ENCODE assay signal across 17 cellular contexts in the genomic region with DNA sequence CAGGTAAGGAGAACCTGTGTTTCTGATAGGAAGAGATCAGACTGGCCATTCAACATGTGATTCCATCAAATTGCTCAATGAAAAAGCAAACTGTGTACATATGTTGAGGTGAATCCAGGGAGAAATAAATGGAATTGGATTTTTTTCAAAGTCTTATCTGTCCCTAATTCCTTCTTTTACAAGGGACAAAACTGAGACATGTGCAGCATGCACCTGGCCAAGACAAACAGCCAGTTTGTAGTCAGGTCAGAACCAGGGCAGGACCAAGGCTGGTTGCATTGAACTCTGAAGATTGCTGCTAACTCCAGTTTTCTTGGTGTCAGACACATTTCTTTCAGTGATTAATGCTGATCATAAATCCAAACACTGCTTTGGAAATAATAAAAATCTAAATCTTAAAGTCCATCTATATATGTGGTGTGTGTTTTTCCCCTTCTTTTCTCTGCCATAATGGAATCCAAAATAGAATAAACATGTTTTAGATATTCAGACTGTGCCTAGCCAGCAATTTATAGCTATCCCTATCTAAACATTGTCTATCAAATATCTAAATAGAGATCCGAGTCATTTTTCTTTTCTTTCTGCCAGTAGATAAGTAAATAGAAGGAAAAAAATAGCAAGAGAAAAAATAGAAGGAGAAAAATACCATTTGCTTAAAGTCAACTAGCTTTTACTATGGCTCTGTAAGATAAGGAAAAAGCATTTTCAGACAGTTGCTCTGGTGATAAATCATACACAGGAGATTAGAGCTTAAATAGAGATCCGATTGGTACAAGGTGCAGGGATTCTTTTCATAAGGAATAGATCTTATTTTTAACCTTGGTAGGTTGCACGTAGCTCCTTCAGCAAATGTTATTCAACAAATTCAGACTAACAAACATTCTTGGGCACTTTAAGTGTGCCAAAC.
"Had no signal": no experiment of that assay in that cellular context is flagged by ENCODE, and none has a peak within 500 bp of the region (broad histone marks: within the 10 kb centered on the region; RNA-seq: fewer than 3 reads in every experiment).

No MANE protein-coding gene starts in this region.

- H3K4me1 ChIP-seq: lower lobe of right lung, spleen, upper lobe of right lung had no signal

- H3K9me3 Mint-ChIP-seq: activated B cell treated with CpG ODN at 0.5 μM for 24 hours; activated CD4-positive, alpha-beta T cell treated with anti-CD3 and anti-CD28 coated beads, Interleukin-2, amount 10 ng/mL, durations not matched to agents 7 days and 5 days; activated naive CD4-positive, alpha-beta T cell treated with anti-CD3 and anti-CD28 coated beads for 36 hours; activated T-helper 17 cell treated with anti-CD3 and anti-CD28 coated beads, Interleukin-2, amount 50 U/mL, for 72 hours; stimulated activated naive B cell treated with anti-CD40 and anti-IgM and Interleukin-4, amounts not matched to agents 10 μg/mL and 1 μg/mL and 100 μg/mL, for 72 hours had no signal

- H3K27me3 ChIP-seq: upper lobe of right lung had no signal

- DNase-seq: activated B cell treated with CpG ODN at 0.5 μM for 24 hours; activated CD4-positive, alpha-beta T cell treated with anti-CD3 and anti-CD28 coated beads, Interleukin-2, amount 10 ng/mL, durations not matched to agents 7 days and 5 days; activated CD8-positive, alpha-beta memory T cell treated with anti-CD3 and anti-CD28 coated beads for 24 hours; activated naive CD4-positive, alpha-beta T cell treated with anti-CD3 and anti-CD28 coated beads for 36 hours; activated T-cell treated with anti-CD3 and anti-CD28 coated beads for 4 hours; caudate nucleus; cortex of kidney; effector memory CD4-positive, alpha-beta T cell; lower lobe of right lung; midbrain; right cardiac atrium; spleen; stimulated activated CD4-positive, alpha-beta T cell treated with anti-CD3 and anti-CD28 coated beads, Interleukin-1b, Interleukin-23, amount 100 ng/mL, for 48 hours; stimulated activated naive B cell treated with anti-CD40 and anti-IgM and Interleukin-4, amounts not matched to agents 10 μg/mL and 1 μg/mL and 100 μg/mL, for 72 hours; substantia nigra; upper lobe of right lung had no signal

- H3K4me1 Mint-ChIP-seq: activated B cell treated with CpG ODN at 0.5 μM for 24 hours; activated CD4-positive, alpha-beta T cell treated with anti-CD3 and anti-CD28 coated beads, Interleukin-2, amount 10 ng/mL, durations not matched to agents 7 days and 5 days; activated T-helper 17 cell treated with anti-CD3 and anti-CD28 coated beads, Interleukin-2, amount 50 U/mL, for 72 hours; stimulated activated naive B cell treated with anti-CD40 and anti-IgM and Interleukin-4, amounts not matched to agents 10 μg/mL and 1 μg/mL and 100 μg/mL, for 72 hours had no signal

- H3K36me3 Mint-ChIP-seq: stimulated activated naive B cell treated with anti-CD40 and anti-IgM and Interleukin-4, amounts not matched to agents 10 μg/mL and 1 μg/mL and 100 μg/mL, for 72 hours had no signal

- H3K9me3 ChIP-seq: lower lobe of right lung, spleen, upper lobe of right lung had no signal

- H3K4me3 Mint-ChIP-seq: activated B cell treated with CpG ODN at 0.5 μM for 24 hours; activated CD4-positive, alpha-beta T cell treated with anti-CD3 and anti-CD28 coated beads, Interleukin-2, amount 10 ng/mL, durations not matched to agents 7 days and 5 days; activated naive CD4-positive, alpha-beta T cell treated with anti-CD3 and anti-CD28 coated beads for 36 hours; activated T-helper 17 cell treated with anti-CD3 and anti-CD28 coated beads, Interleukin-2, amount 50 U/mL, for 72 hours; stimulated activated naive B cell treated with anti-CD40 and anti-IgM and Interleukin-4, amounts not matched to agents 10 μg/mL and 1 μg/mL and 100 μg/mL, for 72 hours had no signal

- H3K36me3 ChIP-seq: lower lobe of right lung, spleen, upper lobe of right lung had no signal

- ATAC-seq: activated T-helper 17 cell treated with anti-CD3 and anti-CD28 coated beads, Interleukin-2, amount 50 U/mL, for 72 hours; lower lobe of right lung; right cardiac atrium; stimulated activated naive B cell treated with anti-CD40 and anti-IgM and Interleukin-4, amounts not matched to agents 10 μg/mL and 1 μg/mL and 100 μg/mL, for 72 hours; upper lobe of right lung had no signal

- H3K27me3 Mint-ChIP-seq: activated B cell treated with CpG ODN at 0.5 μM for 24 hours had no signal

- H3K4me3 ChIP-seq: lower lobe of right lung, spleen, upper lobe of right lung had no signal

- H3K27ac Mint-ChIP-seq: activated B cell treated with CpG ODN at 0.5 μM for 24 hours; activated CD4-positive, alpha-beta T cell treated with anti-CD3 and anti-CD28 coated beads, Interleukin-2, amount 10 ng/mL, durations not matched to agents 7 days and 5 days; activated naive CD4-positive, alpha-beta T cell treated with anti-CD3 and anti-CD28 coated beads for 36 hours; activated T-helper 17 cell treated with anti-CD3 and anti-CD28 coated beads, Interleukin-2, amount 50 U/mL, for 72 hours; stimulated activated naive B cell treated with anti-CD40 and anti-IgM and Interleukin-4, amounts not matched to agents 10 μg/mL and 1 μg/mL and 100 μg/mL, for 72 hours had no signal
